ENCODE assay signal across 1 cellular context in the genomic region with DNA sequence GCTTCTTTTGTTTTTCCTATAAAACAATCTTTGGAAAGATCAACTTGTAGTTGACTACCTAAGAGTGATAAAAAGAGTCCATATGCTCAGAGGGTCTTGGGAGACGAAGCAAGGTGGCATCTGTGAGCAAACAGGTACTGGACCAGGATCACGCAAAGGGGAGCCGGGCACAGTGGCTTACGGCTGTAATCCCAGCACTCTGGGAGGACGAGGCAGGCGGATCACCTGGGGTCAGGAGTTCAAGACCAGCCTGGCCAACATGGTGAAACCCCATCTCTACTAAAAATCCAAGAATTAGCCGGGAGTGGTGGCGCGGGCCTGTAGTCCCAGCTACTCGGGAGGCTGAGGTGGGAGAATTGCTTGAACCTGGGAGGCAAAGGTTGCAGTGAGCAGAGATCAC. TPM values are rescaled to one million over a fixed set of nuclear protein-coding genes. Genes with fewer than 3 reads are reported as not detected.
"Had no signal": no experiment of that assay in that cellular context is flagged by ENCODE, and none has a peak within 500 bp of the region (broad histone marks: within the 10 kb centered on the region; RNA-seq: fewer than 3 reads in every experiment).

No MANE protein-coding gene starts in this region.

RNA-seq across cellular contexts. Expression of gene EFHD1, which starts 2.0 kb away (rescaled TPM):
- total RNA-seq: foreskin keratinocyte had no signal
- polyA plus RNA-seq: foreskin keratinocyte had no signal
